20 cellular contexts compared by ENCODE assay signal in genomic region chr10:35384265-35384868, GRCh38. TPM values are rescaled to one million over a fixed set of nuclear protein-coding genes. Genes with fewer than 3 reads are reported as not detected.
DNase-seq lines count a peak whose midpoint lies in the region; ATAC-seq and TF ChIP-seq lines count a peak whose summit lies in the region.
"Had no signal": no experiment of that assay in that cellular context is flagged by ENCODE, and none has a peak within 500 bp of the region (broad histone marks: within the 10 kb centered on the region; RNA-seq: fewer than 3 reads in every experiment).

No MANE protein-coding gene starts in this region.

- H3K27me3 Mint-ChIP-seq in activated T-helper 17 cell treated with anti-CD3 and anti-CD28 coated beads, Interleukin-2, amount 50 U/mL, for 72 hours = no peaks in the 10 kb centered on the region
- H3K27me3 Mint-ChIP-seq: activated naive CD8-positive, alpha-beta T cell treated with anti-CD3 and anti-CD28 coated beads, Interleukin-2, amount 10 ng/mL, durations not matched to agents 7 days and 5 days; stimulated activated naive CD8-positive, alpha-beta T cell treated with anti-CD3 and anti-CD28 coated beads, Interleukin-15, amount 100 ng/mL, for 72 hours had no signal

- no peak for TF ChIP-seq CTCF in HEK293 (tag by site-specific recombination; IDR thresholded peaks at IDR 0.05)
- TF ChIP-seq CTCF in left lung (IDR thresholded peaks at IDR 0.05) = no peak

- no peaks in the 10 kb centered on the region for H3K36me3 Mint-ChIP-seq in activated T-helper 17 cell treated with anti-CD3 and anti-CD28 coated beads, Interleukin-2, amount 50 U/mL, for 72 hours (ENCODE audit: low read depth)

- DNase-seq in AG08395 (ENCODE audit: low spot score) (peak; percentile 45), left lung (peak in 1 of 2 donors; percentile 49), activated gamma-delta T cell treated with Interleukin-2 at 50 U/mL for 16 hours (no peak)
- DNase-seq: ACHN; activated CD4-positive, alpha-beta T cell treated with anti-CD3 and anti-CD28 coated beads, Interleukin-2, amount 50 U/mL, for 48 hours; activated naive CD8-positive, alpha-beta T cell treated with anti-CD3 and anti-CD28 coated beads, Interleukin-2, amount 10 ng/mL, durations not matched to agents 7 days and 5 days; activated T-cell treated with anti-CD3 and anti-CD28 coated beads, Interleukin-2, amount 50 U/mL, for 1 hour; dermis blood vessel endothelial cell; islet precursor cell; NCI-H1092 treated with DMSO at 0.1 percent for 48 hours; retina; stimulated activated naive CD8-positive, alpha-beta T cell treated with anti-CD3 and anti-CD28 coated beads, Interleukin-15, amount 100 ng/mL, for 72 hours had no signal

- POLR2A ChIA-PET in HEK293 (lab: Yijun Ruan, JAX) = no interaction called here

- H3K9me3 Mint-ChIP-seq in activated T-helper 17 cell treated with anti-CD3 and anti-CD28 coated beads, Interleukin-2, amount 50 U/mL, for 72 hours = no peaks in the 10 kb centered on the region
- H3K9me3 Mint-ChIP-seq: stimulated activated naive CD8-positive, alpha-beta T cell treated with anti-CD3 and anti-CD28 coated beads, Interleukin-15, amount 100 ng/mL, for 72 hours had no signal

- H3K4me1 ChIP-seq in HEK293 (ENCODE audit: control insufficient read depth, insufficient read depth, low read length) (peaks cover 25% of the 10 kb centered on the region), left lung (peaks cover 20 to 43% of the 10 kb centered on the region in 2 donors)

- peak; percentile 32 for ATAC-seq in activated T-helper 17 cell treated with anti-CD3 and anti-CD28 coated beads, Interleukin-2, amount 50 U/mL, for 72 hours (replicated peaks)
- peak; percentile 71 for ATAC-seq in left lung
- ATAC-seq in GM21529 (IDR thresholded peaks at IDR 0.05; ENCODE audit: unreplicated experiment) = no peak
- ATAC-seq in HG02623 (IDR thresholded peaks at IDR 0.05; ENCODE audit: unreplicated experiment) = no peak
- no peak for ATAC-seq in GM21390 (IDR thresholded peaks at IDR 0.05; ENCODE audit: unreplicated experiment)
- ATAC-seq: stimulated activated naive CD8-positive, alpha-beta T cell treated with anti-CD3 and anti-CD28 coated beads, Interleukin-15, amount 100 ng/mL, for 72 hours had no signal

- H3K27ac Mint-ChIP-seq in activated T-helper 17 cell treated with anti-CD3 and anti-CD28 coated beads, Interleukin-2, amount 50 U/mL, for 72 hours = no peak overlapping the region
- H3K27ac Mint-ChIP-seq: activated naive CD8-positive, alpha-beta T cell treated with anti-CD3 and anti-CD28 coated beads, Interleukin-2, amount 10 ng/mL, durations not matched to agents 7 days and 5 days; stimulated activated naive CD8-positive, alpha-beta T cell treated with anti-CD3 and anti-CD28 coated beads, Interleukin-15, amount 100 ng/mL, for 72 hours had no signal

- intact Hi-C loops in left lung (cut with DNase I) = no loop called here

- H3K4me1 Mint-ChIP-seq in activated T-helper 17 cell treated with anti-CD3 and anti-CD28 coated beads, Interleukin-2, amount 50 U/mL, for 72 hours = peaks cover 28% of the 10 kb centered on the region

- H3K36me3 ChIP-seq in HEK293 (ENCODE audit: control insufficient read depth in 2 of 2, insufficient read depth in 1 of 2, low read length in 2 of 2) (no peaks in the 10 kb centered on the region), left lung (no peaks in the 10 kb centered on the region)
- H3K36me3 ChIP-seq: esophagus muscularis mucosa, vagina had no signal

- H3K4me3 ChIP-seq in HEK293 (ENCODE audit: low read depth, low read length) = no peak overlapping the region
- H3K4me3 ChIP-seq in left lung = no peak overlapping the region
- H3K4me3 ChIP-seq: esophagus muscularis mucosa, vagina had no signal

- peak overlapping the region; percentile 39; the same call in 1 of the 2 replicates for H3K27ac ChIP-seq in HEK293 (ENCODE audit: extremely low read depth, low read depth, low read length)
- H3K27ac ChIP-seq in left lung = no peak overlapping the region
- H3K27ac ChIP-seq: esophagus muscularis mucosa, KMS-11, vagina had no signal

- H3K9me3 ChIP-seq in HEK293 (ENCODE audit: control insufficient read depth, insufficient read depth, low read depth, low read length) = no peaks in the 10 kb centered on the region
- H3K9me3 ChIP-seq in left lung = no peaks in the 10 kb centered on the region
- H3K9me3 ChIP-seq: esophagus muscularis mucosa, vagina had no signal

- CTCF ChIA-PET in HEK293 (lab: Yijun Ruan, JAX) = interaction anchor here (1.2 kb wide), 1 partner anchor 178 kb away, joined by 4 read pairs; no protein-coding TSS in a partner anchor

- H3K27me3 ChIP-seq in left lung = no peaks in the 10 kb centered on the region
- H3K27me3 ChIP-seq: esophagus muscularis mucosa, vagina had no signal

- H3K4me3 Mint-ChIP-seq in activated T-helper 17 cell treated with anti-CD3 and anti-CD28 coated beads, Interleukin-2, amount 50 U/mL, for 72 hours = no peak overlapping the region
- H3K4me3 Mint-ChIP-seq: activated naive CD8-positive, alpha-beta T cell treated with anti-CD3 and anti-CD28 coated beads, Interleukin-2, amount 10 ng/mL, durations not matched to agents 7 days and 5 days; stimulated activated naive CD8-positive, alpha-beta T cell treated with anti-CD3 and anti-CD28 coated beads, Interleukin-15, amount 100 ng/mL, for 72 hours had no signal

TF ChIP-seq in HEK293, 187 proteins besides CTCF, POLR2A, EP300 and RAD21 (continues in another document):
- TF ChIP-seq ZBTB20 (tag by site-specific recombination; IDR thresholded peaks at IDR 0.05) = no peak
- TF ChIP-seq ZXDB (tag by site-specific recombination; IDR thresholded peaks at IDR 0.05) = peak; percentile 66; the same call in 1 of the 2 replicates
- TF ChIP-seq ZNF654 (tag by site-specific recombination; IDR thresholded peaks at IDR 0.05; ENCODE audit: low read depth) = no peak
- TF ChIP-seq, protein P1, sequence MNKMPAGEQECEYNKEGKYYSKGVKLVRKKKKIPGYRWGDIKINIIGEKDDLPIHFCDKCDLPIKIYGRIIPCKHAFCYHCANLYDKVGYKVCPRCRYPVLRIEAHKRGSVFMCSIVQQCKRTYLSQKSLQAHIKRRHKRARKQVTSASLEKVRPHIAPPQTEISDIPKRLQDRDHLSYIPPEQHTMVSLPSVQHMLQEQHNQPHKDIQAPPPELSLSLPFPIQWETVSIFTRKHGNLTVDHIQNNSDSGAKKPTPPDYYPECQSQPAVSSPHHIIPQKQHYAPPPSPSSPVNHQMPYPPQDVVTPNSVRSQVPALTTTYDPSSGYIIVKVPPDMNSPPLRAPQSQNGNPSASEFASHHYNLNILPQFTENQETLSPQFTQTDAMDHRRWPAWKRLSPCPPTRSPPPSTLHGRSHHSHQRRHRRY (tag by site-specific recombination; IDR thresholded peaks at IDR 0.05) = no peak
- no peak for TF ChIP-seq ZNF394 (tag by site-specific recombination; IDR thresholded peaks at IDR 0.05; ENCODE audit: borderline replicate concordance)
- no peak for TF ChIP-seq HIC1 (tag by site-specific recombination; IDR thresholded peaks at IDR 0.05)
- TF ChIP-seq PRDM10 (tag by site-specific recombination; IDR thresholded peaks at IDR 0.05) = peak; percentile 67

RNA-seq across cellular contexts. Expression of gene CCNY, which starts 48.1 kb away (rescaled TPM):
- total RNA-seq in activated T-helper 17 cell treated with anti-CD3 and anti-CD28 coated beads, Interleukin-2, amount 50 U/mL, for 72 hours = 10 to 100 TPM; 29.4 to 42.3 TPM
- total RNA-seq in left lung = 10 to 100 TPM; 60.9 to 68.1 TPM

Comparison
In these comparisons a context has a peak if more than half of its experiments do, and no peak if none do; other contexts are left out.
1. ATAC-seq: peak in activated T-helper 17 cell treated with anti-CD3 and anti-CD28 coated beads, Interleukin-2, amount 50 U/mL, for 72 hours (single experiment) and left lung (single experiment); none in GM21529 (single experiment), HG02623 (single experiment) and GM21390 (single experiment).